8 cellular contexts compared by ENCODE assay signal in genomic region chr10:75236178-75236825, GRCh38. TPM values are rescaled to one million over a fixed set of nuclear protein-coding genes. Genes with fewer than 3 reads are reported as not detected.
DNase-seq lines count a peak whose midpoint lies in the region; ATAC-seq and TF ChIP-seq lines count a peak whose summit lies in the region.

No MANE protein-coding gene starts in this region.

- H4K8ac ChIP-seq in mesendoderm (ENCODE audit: low read depth, low read length): no peak overlapping the region

- ATAC-seq in naive thymus-derived CD4-positive, alpha-beta T cell: no peak

- CTCF ChIA-PET in HEK293 (lab: Yijun Ruan, JAX): interaction anchor here (0.5 to 4.6 kb wide), 34 partner anchors 10 to 1749 kb away, joined by 3 to 47 read pairs (median 3); partner anchors contain the start of gene ZNF503
- CTCF ChIA-PET in activated naive CD4-positive, alpha-beta T cell treated with anti-CD3 and anti-CD28 coated beads, Interleukin-2, amount 10 ng/mL, durations not matched to agents 7 days and 5 days (lab: Charles Lee): interaction anchor here (0.6 to 13.6 kb wide), 24 partner anchors 9 to 1347 kb away, joined by 3 to 217 read pairs (median 3); partner anchors contain the start of gene VDAC2
- CTCF ChIA-PET in naive thymus-derived CD4-positive, alpha-beta T cell (lab: Charles Lee): interaction anchor here (0.8 to 8.6 kb wide), 9 partner anchors 9 to 992 kb away, joined by 3 to 183 read pairs (median 5); partner anchors contain the start of genes SAMD8 and VDAC2

- H3K27me3 Mint-ChIP-seq in activated naive CD4-positive, alpha-beta T cell treated with anti-CD3 and anti-CD28 coated beads, Interleukin-2, amount 10 ng/mL, durations not matched to agents 7 days and 5 days: peaks cover 6% of the 10 kb centered on the region
- no peaks in the 10 kb centered on the region for H3K27me3 Mint-ChIP-seq in naive thymus-derived CD4-positive, alpha-beta T cell

- peaks cover 24% of the 10 kb centered on the region for H3K4me1 Mint-ChIP-seq in activated naive CD4-positive, alpha-beta T cell treated with anti-CD3 and anti-CD28 coated beads, Interleukin-2, amount 10 ng/mL, durations not matched to agents 7 days and 5 days
- H3K4me1 Mint-ChIP-seq in naive thymus-derived CD4-positive, alpha-beta T cell: peaks cover 7 to 20% (median 13%) of the 10 kb centered on the region in 7 donors

- POLR2A ChIA-PET in HEK293 (lab: Yijun Ruan, JAX): interaction anchor here (0.6 to 3.8 kb wide), 5 partner anchors 11 to 165 kb away, joined by 3 to 36 read pairs (median 10); partner anchors contain the start of genes SAMD8, VDAC2 and ZNF503
- POLR2A ChIA-PET in naive thymus-derived CD4-positive, alpha-beta T cell (lab: Charles Lee): interaction anchor here (1.1 to 7.7 kb wide), 4 partner anchors 26 to 125 kb away, joined by 3 to 122 read pairs (median 6); partner anchors contain the start of genes SAMD8 and VDAC2

- H3K27ac ChIP-seq in 22Rv1 (peak overlapping the region; percentile 99), HEK293 (ENCODE audit: extremely low read depth, low read depth, low read length) (no peak overlapping the region; the same call in 1 of the 2 replicates), mesendoderm (ENCODE audit: low read depth, low read length) (no peak overlapping the region)
- peak overlapping the region; percentile 53 for H3K27ac ChIP-seq in naive thymus-derived CD4-positive, alpha-beta T cell (ENCODE audit: low read depth, low read length)

- no peak for DNase-seq in activated naive CD4-positive, alpha-beta T cell treated with anti-CD3 and anti-CD28 coated beads, Interleukin-2, amount 10 ng/mL, durations not matched to agents 7 days and 5 days
- DNase-seq in naive thymus-derived CD4-positive, alpha-beta T cell: no peak
- DNase-seq in OCI-M2 (lab: John Stamatoyannopoulos, UW; ENCODE audit: unreplicated experiment) (no peak), head of caudate nucleus (no peak), mesendoderm (no peak), NCI-H187 treated with DMSO at 0.1 percent for 48 hours (lab: John Stamatoyannopoulos, UW) (no peak)

- H3K18ac ChIP-seq in mesendoderm (ENCODE audit: low read length): no peak overlapping the region

- H3K4ac ChIP-seq in mesendoderm (ENCODE audit: low read depth, low read length): no peak overlapping the region

- TF ChIP-seq CTCF in 22Rv1 (IDR thresholded peaks at IDR 0.05) (peak; percentile 22), HEK293 (tag by site-specific recombination; IDR thresholded peaks at IDR 0.05) (no peak)

- no peaks in the 10 kb centered on the region; the same call in 1 of the 2 replicates for H3K4me1 ChIP-seq in HEK293 (ENCODE audit: control insufficient read depth, insufficient read depth, low read length)
- peaks cover 4 to 11% of the 10 kb centered on the region in 2 donors for H3K4me1 ChIP-seq in naive thymus-derived CD4-positive, alpha-beta T cell (ENCODE audit: control insufficient read depth in 2 of 2, insufficient read depth in 2 of 2, low read length in 2 of 2)
- peaks cover 7% of the 10 kb centered on the region for H3K4me1 ChIP-seq in mesendoderm (ENCODE audit: control insufficient read depth, low read depth, low read length)

- peak overlapping the region; percentile 71 for H3K4me3 Mint-ChIP-seq in activated naive CD4-positive, alpha-beta T cell treated with anti-CD3 and anti-CD28 coated beads, Interleukin-2, amount 10 ng/mL, durations not matched to agents 7 days and 5 days
- peak overlapping the region; percentile 39 to 86 (median 82) for H3K4me3 Mint-ChIP-seq in naive thymus-derived CD4-positive, alpha-beta T cell

- peak overlapping the region; percentile 77 for H3K27ac Mint-ChIP-seq in activated naive CD4-positive, alpha-beta T cell treated with anti-CD3 and anti-CD28 coated beads, Interleukin-2, amount 10 ng/mL, durations not matched to agents 7 days and 5 days
- peak overlapping the region; percentile 73 to 97 (median 86) for H3K27ac Mint-ChIP-seq in naive thymus-derived CD4-positive, alpha-beta T cell

- H3K56ac ChIP-seq in mesendoderm (ENCODE audit: low read length): no peak overlapping the region

- H3K4me3 ChIP-seq in HEK293 (ENCODE audit: low read depth, low read length): no peak overlapping the region
- no peak overlapping the region for H3K4me3 ChIP-seq in naive thymus-derived CD4-positive, alpha-beta T cell (ENCODE audit: low read length)
- no peak overlapping the region for H3K4me3 ChIP-seq in mesendoderm (ENCODE audit: low read length)

- H3K79me2 ChIP-seq in mesendoderm (ENCODE audit: control insufficient read depth, insufficient read depth, low read length): no peaks in the 10 kb centered on the region

- H4K5ac ChIP-seq in mesendoderm (ENCODE audit: low read length): no peak overlapping the region

- H2BK5ac ChIP-seq in mesendoderm (ENCODE audit: low read length): no peak overlapping the region

- H3K79me1 ChIP-seq in mesendoderm (ENCODE audit: low read length): peaks cover 4% of the 10 kb centered on the region

- H3K9ac ChIP-seq in mesendoderm (ENCODE audit: low read length): no peak overlapping the region

- no CpG with 5 or more reads among the region's 12 CpGs for WGBS in mesendoderm (ENCODE audit: extremely low coverage, insufficient coverage, low lambda C conversion rate)

- H3K36me3 ChIP-seq in HEK293 (ENCODE audit: control insufficient read depth in 2 of 2, insufficient read depth in 1 of 2, low read length in 2 of 2): peaks cover 0 to 25% of the 10 kb centered on the region in 2 experiments; a peak in 2 of 3 replicates
- H3K36me3 ChIP-seq in naive thymus-derived CD4-positive, alpha-beta T cell (ENCODE audit: control insufficient read depth in 2 of 3, insufficient read depth in 3 of 3, low read length in 3 of 3): peaks cover 0 to 13% (median 10%) of the 10 kb centered on the region in 3 experiments
- H3K36me3 ChIP-seq in mesendoderm (ENCODE audit: control insufficient read depth, insufficient read depth, low read length): peaks cover 9% of the 10 kb centered on the region

- H3K36me3 Mint-ChIP-seq in activated naive CD4-positive, alpha-beta T cell treated with anti-CD3 and anti-CD28 coated beads, Interleukin-2, amount 10 ng/mL, durations not matched to agents 7 days and 5 days: peaks cover 18% of the 10 kb centered on the region
- H3K36me3 Mint-ChIP-seq in naive thymus-derived CD4-positive, alpha-beta T cell: peaks cover 0 to 7% (median 5%) of the 10 kb centered on the region in 5 donors

- H3K9me3 Mint-ChIP-seq in activated naive CD4-positive, alpha-beta T cell treated with anti-CD3 and anti-CD28 coated beads, Interleukin-2, amount 10 ng/mL, durations not matched to agents 7 days and 5 days: no peaks in the 10 kb centered on the region
- H3K9me3 Mint-ChIP-seq in naive thymus-derived CD4-positive, alpha-beta T cell: no peaks in the 10 kb centered on the region

- intact Hi-C loops in naive thymus-derived CD4-positive, alpha-beta T cell (cut with micrococcal nuclease): loop anchor here (1.0 to 10.0 kb wide), 12 partner anchors 48 to 1362 kb away; partner anchors contain the start of genes CAMK2G (in 1 of the 2) and VCL (in 1 of the 2)
- intact Hi-C loops in head of caudate nucleus (cut with DNase I): loop anchor here (10.0 kb wide), 1 partner anchor 972 kb away; no protein-coding TSS in a partner anchor

- H3K27me3 ChIP-seq in naive thymus-derived CD4-positive, alpha-beta T cell (ENCODE audit: control insufficient read depth in 2 of 2, insufficient read depth in 2 of 2, low read length in 2 of 2): no peaks in the 10 kb centered on the region
- no peaks in the 10 kb centered on the region for H3K27me3 ChIP-seq in mesendoderm (ENCODE audit: insufficient read depth, low read length, poor library complexity)

- H3K4me2 ChIP-seq in mesendoderm (ENCODE audit: low read length): no peak overlapping the region

- no peaks in the 10 kb centered on the region for H3K9me3 ChIP-seq in HEK293 (ENCODE audit: control insufficient read depth, insufficient read depth, low read depth, low read length)
- no peaks in the 10 kb centered on the region for H3K9me3 ChIP-seq in naive thymus-derived CD4-positive, alpha-beta T cell (ENCODE audit: control insufficient read depth in 2 of 3, low read length in 3 of 3)

- H2BK120ac ChIP-seq in mesendoderm (ENCODE audit: low read depth, low read length): no peak overlapping the region

- no peak overlapping the region for H3K23ac ChIP-seq in mesendoderm (ENCODE audit: low read length)

- H2BK15ac ChIP-seq in mesendoderm (replicated peaks; ENCODE audit: low read depth): no peak overlapping the region

- no peak overlapping the region for H2AK5ac ChIP-seq in mesendoderm (ENCODE audit: low read length)

TF ChIP-seq in HEK293, 187 proteins besides CTCF, POLR2A, EP300 and RAD21 (continues in another document):
- TF ChIP-seq ZNF610 (tag by site-specific recombination; IDR thresholded peaks at IDR 0.05; ENCODE audit: borderline replicate concordance) (0 out of 2 replicates have a peak, but pooled peaks have one; percentile 8), YY2 (tag by site-specific recombination; IDR thresholded peaks at IDR 0.05) (no peak), MYNN (tag by site-specific recombination; IDR thresholded peaks at IDR 0.05; ENCODE audit: borderline replicate concordance) (no peak), SP7 (tag by site-specific recombination; IDR thresholded peaks at IDR 0.05) (no peak; the same call in 1 of the 2 replicates), ZNF501 (tag by site-specific recombination; IDR thresholded peaks at IDR 0.05) (peak; percentile 10; the same call in 1 of the 2 replicates), ZBTB7A (tag by site-specific recombination; IDR thresholded peaks at IDR 0.05; ENCODE audit: low read depth) (0 out of 2 replicates have a peak, but pooled peaks have one; percentile 10), ZNF530 (tag by site-specific recombination; IDR thresholded peaks at IDR 0.05; ENCODE audit: low read depth) (no peak)
- TF ChIP-seq, protein P1, sequence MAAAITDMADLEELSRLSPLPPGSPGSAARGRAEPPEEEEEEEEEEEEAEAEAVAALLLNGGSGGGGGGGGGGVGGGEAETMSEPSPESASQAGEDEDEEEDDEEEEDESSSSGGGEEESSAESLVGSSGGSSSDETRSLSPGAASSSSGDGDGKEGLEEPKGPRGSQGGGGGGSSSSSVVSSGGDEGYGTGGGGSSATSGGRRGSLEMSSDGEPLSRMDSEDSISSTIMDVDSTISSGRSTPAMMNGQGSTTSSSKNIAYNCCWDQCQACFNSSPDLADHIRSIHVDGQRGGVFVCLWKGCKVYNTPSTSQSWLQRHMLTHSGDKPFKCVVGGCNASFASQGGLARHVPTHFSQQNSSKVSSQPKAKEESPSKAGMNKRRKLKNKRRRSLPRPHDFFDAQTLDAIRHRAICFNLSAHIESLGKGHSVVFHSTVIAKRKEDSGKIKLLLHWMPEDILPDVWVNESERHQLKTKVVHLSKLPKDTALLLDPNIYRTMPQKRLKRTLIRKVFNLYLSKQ (tag by site-specific recombination; IDR thresholded peaks at IDR 0.05; ENCODE audit: borderline replicate concordance): no peak

RNA-seq across cellular contexts. Expression of gene COMTD1, which starts 0.5 kb away (rescaled TPM):
- total RNA-seq in naive thymus-derived CD4-positive, alpha-beta T cell: 10 to 100 TPM; 10.1 to 29.2 (median 15.8) TPM
- 10 to 100 TPM in 1 of 2 donors, 1 to 10 TPM in 1; 8.8 to 14.8 TPM for polyA plus RNA-seq in naive thymus-derived CD4-positive, alpha-beta T cell
- 28.1 TPM for polyA plus RNA-seq in mesendoderm (2013, experiment 1 of 2)
- polyA plus RNA-seq in mesendoderm (2013, experiment 2 of 2): 27.5 TPM

RNA-seq across cellular contexts. Expression of gene VDAC2, which starts 25.7 kb away (rescaled TPM):
- total RNA-seq in naive thymus-derived CD4-positive, alpha-beta T cell: 100 to 1,000 TPM in 3 of 5 experiments, 10 to 100 TPM in 2; 82.8 to 138 (median 121) TPM
- 100 to 1,000 TPM; 170 to 193 TPM for polyA plus RNA-seq in naive thymus-derived CD4-positive, alpha-beta T cell
- 256 TPM for polyA plus RNA-seq in mesendoderm (2013, experiment 1 of 2)
- 253 TPM for polyA plus RNA-seq in mesendoderm (2013, experiment 2 of 2)

Comparison
In these comparisons a context has a peak if more than half of its experiments do, and no peak if none do; other contexts are left out.
1. H3K27ac ChIP-seq: peak in 22Rv1 (single experiment) and naive thymus-derived CD4-positive, alpha-beta T cell (single experiment); none in HEK293 (single experiment) and mesendoderm (single experiment).